In the genomic region with DNA sequence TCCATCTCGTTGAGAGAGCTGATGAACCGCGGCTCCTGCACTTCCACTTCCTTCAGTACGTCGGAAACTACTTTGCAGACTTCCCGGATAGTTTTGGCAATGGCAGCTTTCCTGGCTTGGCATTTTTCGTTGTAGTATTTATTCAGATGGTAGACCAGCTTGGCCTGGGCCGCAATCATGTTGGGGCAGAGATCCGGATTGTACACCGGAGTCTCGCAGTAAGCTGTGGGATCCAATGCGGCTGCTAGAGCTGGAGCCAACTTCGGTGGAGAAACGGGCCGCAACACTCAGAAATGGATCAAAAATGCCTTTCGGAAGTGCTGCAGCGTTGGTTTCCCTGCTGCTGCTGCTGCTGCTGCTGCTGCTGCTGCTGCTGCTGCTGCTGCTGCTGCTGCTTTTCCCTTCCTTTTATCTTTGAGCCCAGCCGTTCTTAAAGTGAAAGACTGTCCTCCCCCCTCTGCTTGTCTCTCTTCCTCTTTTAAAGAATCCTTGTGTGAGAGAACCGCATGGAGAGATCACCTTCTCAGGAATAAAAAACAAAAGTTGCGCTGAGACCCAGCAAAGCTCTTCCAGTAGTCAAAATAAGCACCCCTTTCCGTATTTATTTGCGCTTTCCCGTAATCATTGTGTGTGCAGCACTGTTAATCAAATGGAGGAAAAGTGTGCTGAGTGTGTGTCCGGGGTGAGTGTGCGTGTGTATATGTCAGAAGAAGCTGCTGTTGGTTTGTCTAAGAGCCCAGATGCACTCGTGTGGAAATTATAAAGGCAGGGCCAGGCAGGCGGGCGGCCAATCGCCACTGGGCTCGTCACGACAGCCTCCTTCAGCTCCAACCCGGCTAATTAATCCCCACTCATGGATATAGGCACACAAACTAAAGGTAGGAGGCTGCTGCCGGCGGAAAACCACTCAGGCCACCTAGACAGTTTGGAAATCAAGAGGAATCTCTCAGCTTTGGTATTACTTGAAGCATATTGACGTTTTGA, we compare ENCODE assay signal across 7 cellular contexts. TPM values are rescaled to one million over a fixed set of nuclear protein-coding genes. Genes with fewer than 3 reads are reported as not detected.
DNase-seq lines count a peak whose midpoint lies in the region; ATAC-seq and TF ChIP-seq lines count a peak whose summit lies in the region.

A gene (minus strand): TSS at position 730 of the 984 bp plus-strand sequence. CDS start 551 bp downstream, at position 179.

- H3K4me3 ChIP-seq in GM23338 = peak within 1 kb of the TSS; percentile 64
- H3K4me3 ChIP-seq in choroid plexus epithelial cell (ENCODE audit: low read depth, low read length) = peak within 1 kb of the TSS; percentile 65
- H3K4me3 ChIP-seq in stomach = peak within 1 kb of the TSS; percentile 43 to 61 (median 48)

- H3F3A ChIP-seq in GM23338 (replicated peaks; ENCODE audit: low read depth) = no peaks in the 10 kb centered on the region; the same call in 1 of the 2 replicates

- peaks cover 78% of the 10 kb centered on the region for H3K27me3 Mint-ChIP-seq in GM23338 (ENCODE audit: insufficient read depth, low read depth, poor library complexity)

- no peaks in the 10 kb centered on the region for H3K9me3 Mint-ChIP-seq in GM23338

- peaks cover 31% of the 10 kb centered on the region for H4K20me1 ChIP-seq in GM23338 (replicated peaks; ENCODE audit: insufficient read depth)

- no peak within 1 kb of the TSS for H3K27ac Mint-ChIP-seq in GM23338

- H3K4me1 ChIP-seq in GM23338 (ENCODE audit: insufficient read depth) (peaks cover 72% of the 10 kb centered on the region), stomach (peaks cover 0 to 17% (median 12%) of the 10 kb centered on the region in 4 donors)

- H2AFZ ChIP-seq in GM23338 = peak within 1 kb of the TSS; percentile 21; the same call in 1 of the 2 replicates

- peaks cover 0 to 15% (median 0%) of the 10 kb centered on the region in 4 donors for H3K9me3 ChIP-seq in stomach

- peaks cover 52% of the 10 kb centered on the region for H3K4me1 Mint-ChIP-seq in GM23338

- TF ChIP-seq CTCF in GM23338 (conservative IDR thresholded peaks at IDR 0.05; ENCODE audit: low read depth in 2 of 2) (no peak), choroid plexus epithelial cell (conservative IDR thresholded peaks at IDR 0.05; ENCODE audit: low read depth, low read length) (no peak), stomach (IDR thresholded peaks at IDR 0.05) (no peak)

- no peaks in the 10 kb centered on the region for H3K36me3 Mint-ChIP-seq in GM23338 (ENCODE audit: low read depth)

- 24 to 41% (median 33%) methylated on average over 35 of the region's 35 CpGs for WGBS in stomach, 5 donors

- intact Hi-C loops in stomach (cut with DNase I; ENCODE audit: low total_unique reads) = no loop called here

- H3K27me3 ChIP-seq in GM23338 (ENCODE audit: insufficient read depth) (peaks cover 94% of the 10 kb centered on the region), stomach (peaks cover 0 to 76% (median 44%) of the 10 kb centered on the region in 3 donors)

- H3K36me3 ChIP-seq in GM23338 (ENCODE audit: insufficient read depth) = no peaks in the 10 kb centered on the region
- no peaks in the 10 kb centered on the region for H3K36me3 ChIP-seq in stomach

- no peak for TF ChIP-seq EP300 in stomach (IDR thresholded peaks at IDR 0.05)

- TF ChIP-seq POLR2A in stomach (IDR thresholded peaks at IDR 0.05) = no peak
- TF ChIP-seq POLR2A in GM18505 (IDR thresholded peaks at IDR 0.05; ENCODE audit: borderline replicate concordance, extremely low read depth, insufficient read depth, insufficient read length) = no peak

- H3K27ac ChIP-seq in GM23338 (ENCODE audit: low read depth) = no peak within 1 kb of the TSS
- peak within 1 kb of the TSS; percentile 36 to 76 (median 46) for H3K27ac ChIP-seq in stomach

- peak within 1 kb of the TSS; percentile 81 for H3K4me3 Mint-ChIP-seq in GM23338

- DNase-seq in GM23338 (ENCODE audit: low spot score) (peak; percentile 49), NCI-H748 treated with DMSO at 0.1 percent for 48 hours (lab: John Stamatoyannopoulos, UW) (peak; percentile 68), choroid plexus epithelial cell (ENCODE audit: low read depth) (peak; percentile 54), left kidney (ENCODE audit: low read depth, low spot score) (peak; percentile 76), stomach (peak; percentile 38), SW 1271 (lab: John Stamatoyannopoulos, UW) (no peak)

- H3K4me2 ChIP-seq in GM23338 = peak within 1 kb of the TSS; percentile 86

- H3K9me2 ChIP-seq in GM23338 (ENCODE audit: insufficient read depth) = no peaks in the 10 kb centered on the region

- no peak; the same call in 2 of the 3 replicates for ATAC-seq in GM23338
- no peak for ATAC-seq in GM18505 (IDR thresholded peaks at IDR 0.05; ENCODE audit: unreplicated experiment)

- no peaks in the 10 kb centered on the region for H3K79me2 ChIP-seq in GM23338 (replicated peaks; ENCODE audit: insufficient read depth)

TF ChIP-seq in GM23338, 12 proteins besides CTCF, POLR2A, EP300 and RAD21:
- peak; percentile 63 for TF ChIP-seq EZH2phosphoT487 (IDR thresholded peaks at IDR 0.05; ENCODE audit: unreplicated experiment)
- no peak for TF ChIP-seq POLR2AphosphoS5 (IDR thresholded peaks at IDR 0.05; ENCODE audit: low read depth)
- TF ChIP-seq ZNF114 (CRISPR knock-in tag; IDR thresholded peaks at IDR 0.05) = no peak
- TF ChIP-seq JUNB (IDR thresholded peaks at IDR 0.05; ENCODE audit: unreplicated experiment) = no peak
- TF ChIP-seq EZH2 (IDR thresholded peaks at IDR 0.05; ENCODE audit: low read depth, unreplicated experiment) = peak; percentile 77
- no peak for TF ChIP-seq NANOG (IDR thresholded peaks at IDR 0.05; ENCODE audit: borderline replicate concordance)

RNA-seq across cellular contexts. Expression of the gene that starts here (rescaled TPM):
- not detected in 2 replicates for total RNA-seq in GM23338 (2014; rRNA removed; shearing (Covaris generic))
- 0.28 and 0.78 TPM in 2 replicates for polyA plus RNA-seq in GM23338 (2016; fragmentation: Nextera tagmentation; extraction: Ambion mirVana)
- total RNA-seq in stomach = 1 to 10 TPM in 2 of 5 donors, not detected in 3; 1.0 to 2.0 TPM
- polyA plus RNA-seq in stomach = 1 to 10 TPM in 1 of 3 donors, under 1 TPM in 2; 0.30 to 1.7 (median 0.31) TPM

Comparison
In these comparisons a context has a peak if more than half of its experiments do, and no peak if none do; other contexts are left out.
1. Peak in DNase-seq, H3K4me3 ChIP-seq and H3K4me2 ChIP-seq in GM23338; RNA of the gene not detected or under 1 TPM.
2. DNase-seq: peak in NCI-H748 treated with DMSO at 0.1 percent for 48 hours (single experiment), choroid plexus epithelial cell (single experiment), left kidney (single experiment) and stomach (single experiment); none in SW 1271 (0 of 2).
3. Peak in every context shown above with its lines, with median percentiles within 50 percentile points of each other: H3K4me3 ChIP-seq.